Comparison of ENCODE assay signal across 2 cellular contexts in the genomic region with DNA sequence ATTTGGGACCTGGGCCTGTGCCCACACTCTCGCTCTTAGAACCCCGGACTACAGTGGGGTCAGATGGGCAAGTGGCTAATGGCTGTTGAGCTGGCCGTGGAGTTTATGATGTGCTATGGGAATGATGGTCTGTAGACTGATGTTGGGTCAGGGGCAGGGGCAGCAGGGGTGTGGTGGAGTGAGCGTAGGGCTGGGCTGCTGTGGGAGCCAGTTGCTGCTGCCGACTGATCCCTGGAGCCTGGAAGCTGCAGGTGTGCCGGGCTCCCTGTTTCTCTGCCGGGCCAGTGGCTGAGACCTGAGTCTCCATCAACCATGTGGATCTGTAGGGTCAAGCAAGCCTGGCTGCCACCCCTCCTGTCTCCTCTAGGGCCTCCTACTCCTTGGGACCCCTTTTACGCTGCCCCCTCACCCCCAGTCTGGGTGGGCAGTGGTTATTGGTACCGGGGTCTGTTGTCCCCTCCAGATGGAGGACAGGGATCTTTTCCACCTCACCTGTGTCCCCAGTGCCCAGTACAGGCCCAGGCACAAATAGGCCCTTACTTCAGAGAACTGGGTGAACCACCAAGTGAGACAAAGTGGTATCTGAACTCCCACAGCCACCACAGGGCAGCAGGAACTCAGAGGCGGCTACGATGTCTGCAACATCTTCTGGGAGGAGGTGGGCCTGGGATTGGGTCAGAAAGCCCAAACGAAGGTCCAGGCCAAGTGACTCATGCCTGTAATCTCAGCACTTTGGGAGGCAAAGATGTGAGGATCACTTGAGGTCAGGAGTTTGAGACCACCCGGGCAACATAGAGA.
TF ChIP-seq lines count a peak whose summit lies in the region.

No MANE protein-coding gene starts in this region.

TF ChIP-seq in SK-N-SH, 30 proteins besides CTCF, POLR2A, EP300 and RAD21 (continued from another document):
- TF ChIP-seq FOSL2 (IDR thresholded peaks at IDR 0.05; ENCODE audit: borderline replicate concordance, low read depth) (no peak), TAF1 (IDR thresholded peaks at IDR 0.05; ENCODE audit: borderline replicate concordance, low read depth, low read length) (no peak), ELF1 (IDR thresholded peaks at IDR 0.05) (no peak), GATA2 (CRISPR knock-in tag; IDR thresholded peaks at IDR 0.05) (no peak)
- TF ChIP-seq, protein P1, sequence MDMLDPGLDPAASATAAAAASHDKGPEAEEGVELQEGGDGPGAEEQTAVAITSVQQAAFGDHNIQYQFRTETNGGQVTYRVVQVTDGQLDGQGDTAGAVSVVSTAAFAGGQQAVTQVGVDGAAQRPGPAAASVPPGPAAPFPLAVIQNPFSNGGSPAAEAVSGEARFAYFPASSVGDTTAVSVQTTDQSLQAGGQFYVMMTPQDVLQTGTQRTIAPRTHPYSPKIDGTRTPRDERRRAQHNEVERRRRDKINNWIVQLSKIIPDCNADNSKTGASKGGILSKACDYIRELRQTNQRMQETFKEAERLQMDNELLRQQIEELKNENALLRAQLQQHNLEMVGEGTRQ (IDR thresholded peaks at IDR 0.05; ENCODE audit: borderline replicate concordance, low read depth, low read length) = no peak
- TF ChIP-seq, protein P2, sequence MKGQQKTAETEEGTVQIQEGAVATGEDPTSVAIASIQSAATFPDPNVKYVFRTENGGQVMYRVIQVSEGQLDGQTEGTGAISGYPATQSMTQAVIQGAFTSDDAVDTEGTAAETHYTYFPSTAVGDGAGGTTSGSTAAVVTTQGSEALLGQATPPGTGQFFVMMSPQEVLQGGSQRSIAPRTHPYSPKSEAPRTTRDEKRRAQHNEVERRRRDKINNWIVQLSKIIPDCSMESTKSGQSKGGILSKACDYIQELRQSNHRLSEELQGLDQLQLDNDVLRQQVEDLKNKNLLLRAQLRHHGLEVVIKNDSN (IDR thresholded peaks at IDR 0.05; ENCODE audit: borderline replicate concordance, low read depth) = no peak
TF ChIP-seq in SK-N-SH: peak in this region for 0.

TF ChIP-seq in SK-N-SH treated with all-trans-retinoic acid at 6 μM for 48 hours, 23 proteins besides CTCF, POLR2A, EP300 and RAD21 (continued from another document):
- TF ChIP-seq, protein P3, sequence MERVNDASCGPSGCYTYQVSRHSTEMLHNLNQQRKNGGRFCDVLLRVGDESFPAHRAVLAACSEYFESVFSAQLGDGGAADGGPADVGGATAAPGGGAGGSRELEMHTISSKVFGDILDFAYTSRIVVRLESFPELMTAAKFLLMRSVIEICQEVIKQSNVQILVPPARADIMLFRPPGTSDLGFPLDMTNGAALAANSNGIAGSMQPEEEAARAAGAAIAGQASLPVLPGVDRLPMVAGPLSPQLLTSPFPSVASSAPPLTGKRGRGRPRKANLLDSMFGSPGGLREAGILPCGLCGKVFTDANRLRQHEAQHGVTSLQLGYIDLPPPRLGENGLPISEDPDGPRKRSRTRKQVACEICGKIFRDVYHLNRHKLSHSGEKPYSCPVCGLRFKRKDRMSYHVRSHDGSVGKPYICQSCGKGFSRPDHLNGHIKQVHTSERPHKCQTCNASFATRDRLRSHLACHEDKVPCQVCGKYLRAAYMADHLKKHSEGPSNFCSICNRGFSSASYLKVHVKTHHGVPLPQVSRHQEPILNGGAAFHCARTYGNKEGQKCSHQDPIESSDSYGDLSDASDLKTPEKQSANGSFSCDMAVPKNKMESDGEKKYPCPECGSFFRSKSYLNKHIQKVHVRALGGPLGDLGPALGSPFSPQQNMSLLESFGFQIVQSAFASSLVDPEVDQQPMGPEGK (CRISPR knock-in tag; IDR thresholded peaks at IDR 0.05; ENCODE audit: borderline replicate concordance) = no peak
TF ChIP-seq in SK-N-SH treated with all-trans-retinoic acid at 6 μM for 48 hours: peak in this region for 0.
